Comparison of ENCODE assay signal across 17 cellular contexts in genomic region chr2:10678225-10678624, GRCh38. TPM values are rescaled to one million over a fixed set of nuclear protein-coding genes. Genes with fewer than 3 reads are reported as not detected.
DNase-seq lines count a peak whose midpoint lies in the region; ATAC-seq and TF ChIP-seq lines count a peak whose summit lies in the region.
"Had no signal": no experiment of that assay in that cellular context is flagged by ENCODE, and none has a peak within 500 bp of the region (broad histone marks: within the 10 kb centered on the region; RNA-seq: fewer than 3 reads in every experiment).

No MANE protein-coding gene starts in this region.

- H3K79me1 ChIP-seq in mesendoderm (ENCODE audit: low read length): no peaks in the 10 kb centered on the region

- H3K9ac ChIP-seq in PC-3 (ENCODE audit: low read length) (no peak overlapping the region), mesendoderm (ENCODE audit: low read length) (no peak overlapping the region)

- no peak overlapping the region for H2BK15ac ChIP-seq in mesendoderm (replicated peaks; ENCODE audit: low read depth)

- no peaks in the 10 kb centered on the region for H3K9me3 ChIP-seq in PC-3 (ENCODE audit: low read length)
- H3K9me3 ChIP-seq: transverse colon had no signal

- no peak overlapping the region for H2BK5ac ChIP-seq in mesendoderm (ENCODE audit: low read length)

- no peaks in the 10 kb centered on the region for H3K4me1 Mint-ChIP-seq in endothelial cell (ENCODE audit: unreplicated experiment)

- no peaks in the 10 kb centered on the region for H3K9me3 Mint-ChIP-seq in endothelial cell (ENCODE audit: unreplicated experiment)
- H3K9me3 Mint-ChIP-seq: activated CD4-positive, alpha-beta memory T cell treated with anti-CD3 and anti-CD28 coated beads, Interleukin-2, amount 10 ng/mL, durations not matched to agents 7 days and 5 days; activated naive CD8-positive, alpha-beta T cell treated with anti-CD3 and anti-CD28 coated beads, Interleukin-2, amount 10 ng/mL, durations not matched to agents 7 days and 5 days had no signal

- H3K18ac ChIP-seq in mesendoderm (ENCODE audit: low read length): no peak overlapping the region

- no peaks in the 10 kb centered on the region for H3K9me2 ChIP-seq in PC-3 (replicated peaks; ENCODE audit: low read length)

- BruUV-seq in PC-3 (replicated peaks; lab: Mats Ljungman, UMichigan): no TSS peak

- H3K27ac ChIP-seq in PC-3 (ENCODE audit: low read length) (no peak overlapping the region), mesendoderm (ENCODE audit: low read depth, low read length) (no peak overlapping the region)
- H3K27ac ChIP-seq: transverse colon had no signal

- POLR2A ChIA-PET in PC-3 (lab: Charles Lee; ENCODE audit: unreplicated experiment): no interaction called here

- H3K27me3 ChIP-seq in PC-3 (ENCODE audit: low read length): no peaks in the 10 kb centered on the region
- H3K27me3 ChIP-seq in mesendoderm (ENCODE audit: insufficient read depth, low read length, poor library complexity): no peaks in the 10 kb centered on the region
- H3K27me3 ChIP-seq: transverse colon had no signal

- H4K5ac ChIP-seq in mesendoderm (ENCODE audit: low read length): no peak overlapping the region

- CTCF ChIA-PET in PC-3 (lab: Charles Lee): interaction anchor here (0.7 kb wide), 1 partner anchor 9 kb away, joined by 3 read pairs; no protein-coding TSS in a partner anchor

- no peak overlapping the region for H3K4me3 Mint-ChIP-seq in endothelial cell (ENCODE audit: unreplicated experiment)
- H3K4me3 Mint-ChIP-seq: activated CD4-positive, alpha-beta memory T cell treated with anti-CD3 and anti-CD28 coated beads, Interleukin-2, amount 10 ng/mL, durations not matched to agents 7 days and 5 days; activated naive CD8-positive, alpha-beta T cell treated with anti-CD3 and anti-CD28 coated beads, Interleukin-2, amount 10 ng/mL, durations not matched to agents 7 days and 5 days had no signal

- H2AFZ ChIP-seq in PC-3 (ENCODE audit: low read length): no peak overlapping the region

- H3K4me3 ChIP-seq in PC-3 (ENCODE audit: low read length): no peak overlapping the region
- no peak overlapping the region for H3K4me3 ChIP-seq in retinal pigment epithelial cell (ENCODE audit: low read length)
- H3K4me3 ChIP-seq in mesendoderm (ENCODE audit: low read length): no peak overlapping the region
- H3K4me3 ChIP-seq: transverse colon had no signal

- H3F3A ChIP-seq in PC-3 (ENCODE audit: low read length, unreplicated experiment): no peaks in the 10 kb centered on the region

- H3K4me1 ChIP-seq in PC-3 (ENCODE audit: insufficient read depth, low read length): no peaks in the 10 kb centered on the region
- no peaks in the 10 kb centered on the region for H3K4me1 ChIP-seq in mesendoderm (ENCODE audit: control insufficient read depth, low read depth, low read length)
- H3K4me1 ChIP-seq: transverse colon had no signal

- no peak overlapping the region for H4K8ac ChIP-seq in mesendoderm (ENCODE audit: low read depth, low read length)

- H4K20me1 ChIP-seq in PC-3 (ENCODE audit: low read length): no peaks in the 10 kb centered on the region

- peak; percentile 60 for TF ChIP-seq CTCF in PC-3 (conservative IDR thresholded peaks at IDR 0.05; ENCODE audit: low read depth, low read length)
- peak; percentile 75 for TF ChIP-seq CTCF in endothelial cell (IDR thresholded peaks at IDR 0.05; ENCODE audit: unreplicated experiment)
- peak; percentile 27 for TF ChIP-seq CTCF in retinal pigment epithelial cell (conservative IDR thresholded peaks at IDR 0.05; ENCODE audit: low read depth, low read length)

- H3K4ac ChIP-seq in mesendoderm (ENCODE audit: low read depth, low read length): no peak overlapping the region

- ATAC-seq in PC-3: no peak
- ATAC-seq in GM21515 (IDR thresholded peaks at IDR 0.05; ENCODE audit: unreplicated experiment): no peak
- ATAC-seq: left lobe of liver, Panc1 had no signal

- peaks cover 3% of the 10 kb centered on the region for H3K36me3 Mint-ChIP-seq in endothelial cell (ENCODE audit: low read depth, unreplicated experiment)

- H2AK5ac ChIP-seq in mesendoderm (ENCODE audit: low read length): no peak overlapping the region

- H2BK120ac ChIP-seq in mesendoderm (ENCODE audit: low read depth, low read length): no peak overlapping the region

- intact Hi-C loops in PC-3 (cut with micrococcal nuclease): no loop called here

- H3K56ac ChIP-seq in mesendoderm (ENCODE audit: low read length): no peak overlapping the region

- H3K36me3 ChIP-seq in PC-3 (ENCODE audit: low read depth, low read length): peaks cover 29% of the 10 kb centered on the region
- no peaks in the 10 kb centered on the region for H3K36me3 ChIP-seq in mesendoderm (ENCODE audit: control insufficient read depth, insufficient read depth, low read length)

- H3K27ac Mint-ChIP-seq in endothelial cell (ENCODE audit: unreplicated experiment): no peak overlapping the region
- H3K27ac Mint-ChIP-seq: activated CD4-positive, alpha-beta memory T cell treated with anti-CD3 and anti-CD28 coated beads, Interleukin-2, amount 10 ng/mL, durations not matched to agents 7 days and 5 days; activated naive CD8-positive, alpha-beta T cell treated with anti-CD3 and anti-CD28 coated beads, Interleukin-2, amount 10 ng/mL, durations not matched to agents 7 days and 5 days had no signal

- H3K79me2 ChIP-seq in PC-3 (ENCODE audit: low read length): peaks cover 18% of the 10 kb centered on the region
- no peaks in the 10 kb centered on the region for H3K79me2 ChIP-seq in mesendoderm (ENCODE audit: control insufficient read depth, insufficient read depth, low read length)

- DNase-seq in DMS53 (lab: John Stamatoyannopoulos, UW) (peak; percentile 5), DMS53 treated with DMSO at 0.1 percent for 48 hours (lab: John Stamatoyannopoulos, UW; ENCODE audit: unreplicated experiment) (no peak), PC-3 (no peak), endothelial cell (ENCODE audit: low spot score) (no peak), retinal pigment epithelial cell (ENCODE audit: low read depth) (no peak), mesendoderm (no peak), NCI-H82 treated with DMSO at 0.1 percent for 48 hours (lab: John Stamatoyannopoulos, UW; ENCODE audit: unreplicated experiment) (no peak)
- DNase-seq: 8988T; activated CD4-positive, alpha-beta memory T cell treated with anti-CD3 and anti-CD28 coated beads, Interleukin-2, amount 10 ng/mL, durations not matched to agents 7 days and 5 days; activated naive CD8-positive, alpha-beta T cell treated with anti-CD3 and anti-CD28 coated beads, Interleukin-2, amount 10 ng/mL, durations not matched to agents 7 days and 5 days; stimulated activated CD4-positive, alpha-beta T cell treated with anti-CD3 and anti-CD28 coated beads, Interleukin-12 subunit alpha, Interleukin-12 subunit beta, amount 100 ng/mL, for 4 hours; transverse colon had no signal

- no peaks in the 10 kb centered on the region for H3K27me3 Mint-ChIP-seq in endothelial cell (ENCODE audit: unreplicated experiment)
- H3K27me3 Mint-ChIP-seq: activated CD4-positive, alpha-beta memory T cell treated with anti-CD3 and anti-CD28 coated beads, Interleukin-2, amount 10 ng/mL, durations not matched to agents 7 days and 5 days; activated naive CD8-positive, alpha-beta T cell treated with anti-CD3 and anti-CD28 coated beads, Interleukin-2, amount 10 ng/mL, durations not matched to agents 7 days and 5 days had no signal

- no peak overlapping the region for H3K23ac ChIP-seq in mesendoderm (ENCODE audit: low read length)

- H3K4me2 ChIP-seq in PC-3 (ENCODE audit: low read length) (no peak overlapping the region), mesendoderm (ENCODE audit: low read length) (no peak overlapping the region)

- WGBS in mesendoderm (ENCODE audit: extremely low coverage, insufficient coverage, low lambda C conversion rate): no CpG with 5 or more reads among the region's 1 CpG

RNA-seq across cellular contexts. Expression of gene NOL10, which starts 11.6 kb away (rescaled TPM):
- 32.9 and 51.1 TPM in 2 replicates for total RNA-seq in PC-3 (2014; rRNA removed)
- total RNA-seq in endothelial cell (ENCODE audit: unreplicated experiment): 19.6 TPM
- polyA plus RNA-seq in mesendoderm (2013, experiment 1 of 2): 31.3 TPM
- 32.6 TPM for polyA plus RNA-seq in mesendoderm (2013, experiment 2 of 2)

RNA-seq across cellular contexts. Expression of gene ATP6V1C2, which starts 43.2 kb away (rescaled TPM):
- 0.40 TPM in 1 of 2 replicates, not detected in the other for total RNA-seq in PC-3 (2014; rRNA removed)
- not detected for total RNA-seq in endothelial cell (ENCODE audit: unreplicated experiment)
- 0.10 TPM for polyA plus RNA-seq in mesendoderm (2013, experiment 1 of 2)
- 0.15 TPM for polyA plus RNA-seq in mesendoderm (2013, experiment 2 of 2)
- total RNA-seq: activated CD4-positive, alpha-beta memory T cell treated with anti-CD3 and anti-CD28 coated beads, Interleukin-2, amount 10 ng/mL, durations not matched to agents 7 days and 5 days; activated naive CD8-positive, alpha-beta T cell treated with anti-CD3 and anti-CD28 coated beads, Interleukin-2, amount 10 ng/mL, durations not matched to agents 7 days and 5 days; LHCN-M2; T-helper 2 cell treated with Interferon-gamma antibody and Interleukin-4, amounts not matched to agents 100 ng/mL and 5 ng/mL, for 36 hours had no signal
